In the genomic region with DNA sequence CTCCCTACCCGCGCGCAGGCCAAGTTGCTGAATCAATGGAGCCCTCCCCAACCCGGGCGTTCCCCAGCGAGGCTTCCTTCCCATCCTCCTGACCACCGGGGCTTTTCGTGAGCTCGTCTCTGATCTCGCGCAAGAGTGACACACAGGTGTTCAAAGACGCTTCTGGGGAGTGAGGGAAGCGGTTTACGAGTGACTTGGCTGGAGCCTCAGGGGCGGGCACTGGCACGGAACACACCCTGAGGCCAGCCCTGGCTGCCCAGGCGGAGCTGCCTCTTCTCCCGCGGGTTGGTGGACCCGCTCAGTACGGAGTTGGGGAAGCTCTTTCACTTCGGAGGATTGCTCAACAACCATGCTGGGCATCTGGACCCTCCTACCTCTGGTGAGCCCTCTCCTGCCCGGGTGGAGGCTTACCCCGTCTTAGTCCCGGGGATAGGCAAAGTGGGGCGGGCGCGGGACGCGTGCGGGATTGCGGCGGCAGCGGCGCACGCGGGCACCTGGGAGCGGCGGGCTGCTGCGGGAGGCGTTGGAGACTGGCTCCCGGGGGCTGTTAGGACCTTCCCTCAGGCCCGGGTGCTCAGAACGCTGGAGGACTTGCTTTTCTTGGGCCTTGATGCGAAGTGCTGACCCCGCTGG, we compare ENCODE assay signal across 8 cellular contexts. TPM values are rescaled to one million over a fixed set of nuclear protein-coding genes. Genes with fewer than 3 reads are reported as not detected.
DNase-seq lines count a peak whose midpoint lies in the region; TF ChIP-seq lines count a peak whose summit lies in the region.

A gene (plus strand): TSS at position 271 of the 633 bp plus-strand sequence. CDS start 79 bp downstream, at position 350.

- peaks cover 20 to 38% of the 10 kb centered on the region in 2 donors for H3K4me1 ChIP-seq in duodenal mucosa (ENCODE audit: control insufficient read depth in 1 of 2, insufficient read depth in 2 of 2, low read length in 2 of 2)

- TF ChIP-seq CTCF in GM12875 (IDR thresholded peaks at IDR 0.05; ENCODE audit: borderline replicate concordance, insufficient read depth, low read depth, low read length), result no peak
- no peak for TF ChIP-seq CTCF in HFF-Myc (IDR thresholded peaks at IDR 0.05; ENCODE audit: low read depth, low read length, missing control alignments)

- no peaks in the 10 kb centered on the region for H3K9me3 ChIP-seq in duodenal mucosa (ENCODE audit: control insufficient read depth in 1 of 2, low read length in 2 of 2)

- H3K36me3 ChIP-seq in duodenal mucosa (ENCODE audit: control insufficient read depth in 1 of 2, insufficient read depth in 2 of 2, low read length in 2 of 2), result no peaks in the 10 kb centered on the region

- H3K27ac ChIP-seq in duodenal mucosa (ENCODE audit: low read depth, low read length), result peak within 1 kb of the TSS; percentile 95

- H3K4me3 ChIP-seq in GM12875 (ENCODE audit: low read depth, low read length), result peak within 1 kb of the TSS; percentile 94
- peak within 1 kb of the TSS; percentile 98 for H3K4me3 ChIP-seq in HFF-Myc (replicated peaks; ENCODE audit: low read depth, low read length)
- H3K4me3 ChIP-seq in duodenal mucosa (ENCODE audit: low read depth in 1 of 2, low read length in 2 of 2), result peak within 1 kb of the TSS; percentile 89 to 97

- peak within 1 kb of the TSS; percentile 92 to 95 for H3K9ac ChIP-seq in duodenal mucosa (ENCODE audit: low read depth in 1 of 2, low read length in 2 of 2)

- no peaks in the 10 kb centered on the region for H3K27me3 ChIP-seq in duodenal mucosa (ENCODE audit: control insufficient read depth in 1 of 2, insufficient read depth in 2 of 2, low read length in 2 of 2)

- DNase-seq in HFF-Myc (ENCODE audit: extremely low read depth, low read depth) (no peak), NCI-H146 (lab: John Stamatoyannopoulos, UW) (peak; percentile 55), lung microvascular endothelial cell (ENCODE audit: low read depth in 2 of 2) (peak; percentile 27 to 61), NCI-H1694 (lab: John Stamatoyannopoulos, UW) (no peak)
- DNase-seq in activated CD4-positive, alpha-beta T cell treated with anti-CD3 and anti-CD28 coated beads, Interleukin-2, amount 50 U/mL, for 48 hours, result peak; percentile 77 to 83
- peak; percentile 59 for DNase-seq in stimulated activated CD8-positive, alpha-beta memory T cell treated with anti-CD3 and anti-CD28 coated beads, Interleukin-12 subunit alpha, Interleukin-12 subunit beta, amount 100 ng/mL, for 1 hour (ENCODE audit: low read depth)

RNA-seq across cellular contexts. Expression of the gene that starts here (rescaled TPM):
- total RNA-seq in lung microvascular endothelial cell, result 2.4 and 10.7 TPM in 2 replicates

Comparison
In these comparisons a context has a peak if more than half of its experiments do, and no peak if none do; other contexts are left out.
1. DNase-seq: peak in NCI-H146 (single experiment), activated CD4-positive, alpha-beta T cell treated with anti-CD3 and anti-CD28 coated beads, Interleukin-2, amount 50 U/mL, for 48 hours (2 of 2), lung microvascular endothelial cell (2 of 2) and stimulated activated CD8-positive, alpha-beta memory T cell treated with anti-CD3 and anti-CD28 coated beads, Interleukin-12 subunit alpha, Interleukin-12 subunit beta, amount 100 ng/mL, for 1 hour (single experiment); none in HFF-Myc (single experiment) and NCI-H1694 (single experiment).
2. Peak in every context shown above with its lines, with median percentiles within 50 percentile points of each other: H3K4me3 ChIP-seq.